ENCODE assay signal across 1 cellular context in genomic region chr19:10936661-10937084, GRCh38.
TF ChIP-seq lines count a peak whose summit lies in the region.

No MANE protein-coding gene starts in this region.

TF ChIP-seq in WTC11, 78 proteins besides CTCF, POLR2A, EP300 and RAD21 (continued from another document):
- TF ChIP-seq NFE2L1 (CRISPR knock-in tag; IDR thresholded peaks at IDR 0.05) = no peak
TF ChIP-seq in WTC11: peak in this region for 1.
